In the genomic region with DNA sequence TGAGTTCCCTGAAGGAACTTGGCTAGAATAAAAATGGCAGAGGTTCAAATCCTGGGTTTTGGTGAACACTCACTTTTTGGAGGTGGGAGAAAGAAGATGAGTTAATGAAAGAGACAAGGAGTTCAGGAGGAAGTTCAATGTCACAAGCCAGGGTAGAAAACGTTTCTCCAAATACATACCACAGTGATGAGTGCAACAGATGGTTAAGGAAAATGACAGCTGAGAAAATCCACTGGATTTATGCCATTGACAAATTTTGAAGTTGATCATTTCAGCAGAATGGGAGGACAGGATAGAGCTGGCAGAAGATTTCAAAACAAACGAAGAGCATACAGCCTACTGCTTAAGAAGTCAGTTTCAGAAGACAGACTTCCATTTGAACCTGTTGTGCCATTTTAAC, we compare ENCODE assay signal across 23 cellular contexts.
DNase-seq lines count a peak whose midpoint lies in the region; ATAC-seq and TF ChIP-seq lines count a peak whose summit lies in the region.
"Had no signal": no experiment of that assay in that cellular context is flagged by ENCODE, and none has a peak within 500 bp of the region (broad histone marks: within the 10 kb centered on the region; RNA-seq: fewer than 3 reads in every experiment).

No MANE protein-coding gene starts in this region.

- DNase-seq in ELR (ENCODE audit: low read depth) (peak; percentile 43), M059J (ENCODE audit: low read depth) (peak; percentile 43), fibroblast of mammary gland (ENCODE audit: low read depth) (peak; percentile 56), neuronal stem cell (ENCODE audit: low spot score) (no peak), mucosa of gallbladder (ENCODE audit: low spot score) (no peak)
- DNase-seq in stimulated activated effector memory CD8-positive, alpha-beta T cell treated with anti-CD3 and anti-CD28 coated beads, Interleukin-12 subunit alpha, Interleukin-12 subunit beta, amount 100 ng/mL, for 72 hours (ENCODE audit: low spot score in 2 of 2): no peak
- DNase-seq: activated CD4-positive, alpha-beta T cell treated with anti-CD3 and anti-CD28 coated beads, Interleukin-2, amount 50 U/mL, for 4 hours; activated CD4-positive, CD25-positive, alpha-beta regulatory T cell; activated naive CD4-positive, alpha-beta T cell treated with anti-CD3 and anti-CD28 coated beads, Interleukin-2, amount 10 ng/mL, durations not matched to agents 7 days and 5 days; amniotic stem cell; brain microvascular endothelial cell; foreskin melanocyte; HFFc6; naive thymus-derived CD4-positive, alpha-beta T cell; NCI-H1092; NCI-H1694 treated with DMSO at 0.1 percent for 48 hours; NCI-H2171; NCI-H510A treated with DMSO at 0.1 percent for 48 hours; trophoblast cell had no signal

- H3K4me3 ChIP-seq in fibroblast of mammary gland (ENCODE audit: control insufficient read depth, low read depth, low read length) (no peak overlapping the region), neuronal stem cell (ENCODE audit: low read length in 2 of 2) (no peak overlapping the region)
- H3K4me3 ChIP-seq: BLaER1 treated with 17β-estradiol and CSF1 and Interleukin-3, amounts not matched to agents 10 nM and 100 nM; hepatocyte had no signal

- no peaks in the 10 kb centered on the region for H3K36me3 Mint-ChIP-seq in stimulated activated effector memory CD8-positive, alpha-beta T cell treated with anti-CD3 and anti-CD28 coated beads, Interleukin-12 subunit alpha, Interleukin-12 subunit beta, amount 100 ng/mL, for 72 hours
- H3K36me3 Mint-ChIP-seq: activated naive CD4-positive, alpha-beta T cell treated with anti-CD3 and anti-CD28 coated beads, Interleukin-2, amount 10 ng/mL, durations not matched to agents 7 days and 5 days; naive thymus-derived CD4-positive, alpha-beta T cell had no signal

- H3K79me1 ChIP-seq in neuronal stem cell (ENCODE audit: low read depth, low read length): no peaks in the 10 kb centered on the region

- H3K9me3 ChIP-seq in neuronal stem cell (replicated peaks in 1 of 2; ENCODE audit: control insufficient read depth in 2 of 2, insufficient read depth in 1 of 2, low read depth in 1 of 2, low read length in 2 of 2): no peaks in the 10 kb centered on the region
- H3K9me3 ChIP-seq: BLaER1 treated with 17β-estradiol and CSF1 and Interleukin-3, amounts not matched to agents 10 nM and 100 nM had no signal

- no peak for TF ChIP-seq CTCF in fibroblast of mammary gland (conservative IDR thresholded peaks at IDR 0.05; ENCODE audit: control insufficient read depth, insufficient read depth, low read depth, low read length)

- no peak overlapping the region for H2AK5ac ChIP-seq in neuronal stem cell (ENCODE audit: low read depth, low read length)

- H3K4me2 ChIP-seq in neuronal stem cell (ENCODE audit: insufficient read depth, low read length, poor library complexity, severe bottlenecking): no peak overlapping the region
- H3K4me2 ChIP-seq: BLaER1 treated with 17β-estradiol and CSF1 and Interleukin-3, amounts not matched to agents 10 nM and 100 nM; hepatocyte had no signal

- no peaks in the 10 kb centered on the region for H3K36me3 ChIP-seq in neuronal stem cell (replicated peaks in 1 of 2; ENCODE audit: control insufficient read depth in 2 of 2, insufficient read depth in 2 of 2, low read length in 2 of 2)
- H3K36me3 ChIP-seq: BLaER1 treated with 17β-estradiol and CSF1 and Interleukin-3, amounts not matched to agents 10 nM and 100 nM; brain microvascular endothelial cell had no signal

- H3K9ac ChIP-seq in neuronal stem cell (ENCODE audit: low read depth, low read length, poor library complexity): no peak overlapping the region
- H3K9ac ChIP-seq: BLaER1 treated with 17β-estradiol and CSF1 and Interleukin-3, amounts not matched to agents 10 nM and 100 nM had no signal

- no peak overlapping the region for H4K8ac ChIP-seq in neuronal stem cell (ENCODE audit: low read depth, low read length)

- H3K4me1 ChIP-seq in neuronal stem cell (ENCODE audit: control insufficient read depth in 2 of 2, insufficient read depth in 1 of 2, low read depth in 1 of 2, low read length in 2 of 2): no peaks in the 10 kb centered on the region
- H3K4me1 ChIP-seq: BLaER1 treated with 17β-estradiol and CSF1 and Interleukin-3, amounts not matched to agents 10 nM and 100 nM had no signal

- peaks cover 16% of the 10 kb centered on the region for H3K9me3 Mint-ChIP-seq in stimulated activated effector memory CD8-positive, alpha-beta T cell treated with anti-CD3 and anti-CD28 coated beads, Interleukin-12 subunit alpha, Interleukin-12 subunit beta, amount 100 ng/mL, for 72 hours
- H3K9me3 Mint-ChIP-seq: activated naive CD4-positive, alpha-beta T cell treated with anti-CD3 and anti-CD28 coated beads, Interleukin-2, amount 10 ng/mL, durations not matched to agents 7 days and 5 days; activated T-helper 1 cell treated with anti-CD3 and anti-CD28 coated beads, Interleukin-12 subunit alpha, Interleukin-12 subunit beta, Interleukin-2, Interleukin-4 antibody, amounts not matched to agents 30 ng/mL and 10 ng/mL and 1 ng/mL, durations not matched to agents 14 hours and 24 hours and 36 hours; HFFc6 had no signal

- no peak overlapping the region for H3K4me3 Mint-ChIP-seq in stimulated activated effector memory CD8-positive, alpha-beta T cell treated with anti-CD3 and anti-CD28 coated beads, Interleukin-12 subunit alpha, Interleukin-12 subunit beta, amount 100 ng/mL, for 72 hours
- H3K4me3 Mint-ChIP-seq: activated naive CD4-positive, alpha-beta T cell treated with anti-CD3 and anti-CD28 coated beads, Interleukin-2, amount 10 ng/mL, durations not matched to agents 7 days and 5 days; activated T-helper 1 cell treated with anti-CD3 and anti-CD28 coated beads, Interleukin-12 subunit alpha, Interleukin-12 subunit beta, Interleukin-2, Interleukin-4 antibody, amounts not matched to agents 30 ng/mL and 10 ng/mL and 1 ng/mL, durations not matched to agents 14 hours and 24 hours and 36 hours; HFFc6; naive thymus-derived CD4-positive, alpha-beta T cell had no signal

- H2AFZ ChIP-seq in neuronal stem cell (ENCODE audit: low read length): peak overlapping the region; percentile 33
- H2AFZ ChIP-seq: hepatocyte had no signal

- no peak overlapping the region for H4K91ac ChIP-seq in neuronal stem cell (ENCODE audit: low read depth, low read length, poor library complexity)

- no CpG with 5 or more reads among the region's 2 CpGs for WGBS in neuronal stem cell (ENCODE audit: extremely low coverage in 2 of 2, insufficient read length in 2 of 2, insufficient replicate concordance in 1 of 2), 2 donors

- no peaks in the 10 kb centered on the region for H3K27me3 ChIP-seq in neuronal stem cell (ENCODE audit: control insufficient read depth in 3 of 3, insufficient read depth in 3 of 3, low read depth in 1 of 3, low read length in 3 of 3)
- H3K27me3 ChIP-seq: BLaER1 treated with 17β-estradiol and CSF1 and Interleukin-3, amounts not matched to agents 10 nM and 100 nM; brain microvascular endothelial cell; hepatocyte had no signal

- no peak overlapping the region for H2BK120ac ChIP-seq in neuronal stem cell (ENCODE audit: low read depth, low read length)

- no peak overlapping the region for H3K14ac ChIP-seq in neuronal stem cell (ENCODE audit: low read length)

- H2BK12ac ChIP-seq in neuronal stem cell (ENCODE audit: low read length): no peak overlapping the region

- H3K23ac ChIP-seq in neuronal stem cell (ENCODE audit: low read depth, low read length, poor library complexity): no peak overlapping the region

- no peak overlapping the region for H3K27ac ChIP-seq in neuronal stem cell (replicated peaks; ENCODE audit: low read length)
- H3K27ac ChIP-seq: BLaER1 treated with 17β-estradiol and CSF1 and Interleukin-3, amounts not matched to agents 10 nM and 100 nM; brain microvascular endothelial cell; hepatocyte had no signal

- no peak for ATAC-seq in stimulated activated effector memory CD8-positive, alpha-beta T cell treated with anti-CD3 and anti-CD28 coated beads, Interleukin-12 subunit alpha, Interleukin-12 subunit beta, amount 100 ng/mL, for 72 hours
- no peak for ATAC-seq in HG03460 (IDR thresholded peaks at IDR 0.05; ENCODE audit: unreplicated experiment)
- ATAC-seq: naive thymus-derived CD4-positive, alpha-beta T cell had no signal

- no peak overlapping the region for H2BK5ac ChIP-seq in neuronal stem cell (ENCODE audit: low read length)

- H3K4me1 Mint-ChIP-seq in stimulated activated effector memory CD8-positive, alpha-beta T cell treated with anti-CD3 and anti-CD28 coated beads, Interleukin-12 subunit alpha, Interleukin-12 subunit beta, amount 100 ng/mL, for 72 hours: no peaks in the 10 kb centered on the region
- H3K4me1 Mint-ChIP-seq: activated naive CD4-positive, alpha-beta T cell treated with anti-CD3 and anti-CD28 coated beads, Interleukin-2, amount 10 ng/mL, durations not matched to agents 7 days and 5 days; naive thymus-derived CD4-positive, alpha-beta T cell had no signal

- H3K4ac ChIP-seq in neuronal stem cell (ENCODE audit: low read length): no peak overlapping the region

- no peak overlapping the region for H2BK15ac ChIP-seq in neuronal stem cell (ENCODE audit: low read length)

- H3K18ac ChIP-seq in neuronal stem cell (ENCODE audit: low read length): no peak overlapping the region

- no peak overlapping the region for H3K27ac Mint-ChIP-seq in stimulated activated effector memory CD8-positive, alpha-beta T cell treated with anti-CD3 and anti-CD28 coated beads, Interleukin-12 subunit alpha, Interleukin-12 subunit beta, amount 100 ng/mL, for 72 hours
- H3K27ac Mint-ChIP-seq: activated naive CD4-positive, alpha-beta T cell treated with anti-CD3 and anti-CD28 coated beads, Interleukin-2, amount 10 ng/mL, durations not matched to agents 7 days and 5 days; activated T-helper 1 cell treated with anti-CD3 and anti-CD28 coated beads, Interleukin-12 subunit alpha, Interleukin-12 subunit beta, Interleukin-2, Interleukin-4 antibody, amounts not matched to agents 30 ng/mL and 10 ng/mL and 1 ng/mL, durations not matched to agents 14 hours and 24 hours and 36 hours; HFFc6; naive thymus-derived CD4-positive, alpha-beta T cell had no signal

Comparison
In these comparisons a context has a peak if more than half of its experiments do, and no peak if none do; other contexts are left out.
1. DNase-seq: peak in ELR (single experiment), M059J (single experiment) and fibroblast of mammary gland (single experiment); none in neuronal stem cell (single experiment), stimulated activated effector memory CD8-positive, alpha-beta T cell treated with anti-CD3 and anti-CD28 coated beads, Interleukin-12 subunit alpha, Interleukin-12 subunit beta, amount 100 ng/mL, for 72 hours (0 of 2) and mucosa of gallbladder (single experiment).